22 cellular contexts compared by ENCODE assay signal in genomic region chr12:15733136-15733535, GRCh38. TPM values are rescaled to one million over a fixed set of nuclear protein-coding genes. Genes with fewer than 3 reads are reported as not detected.
DNase-seq lines count a peak whose midpoint lies in the region; ATAC-seq, FAIRE-seq and TF ChIP-seq lines count a peak whose summit lies in the region.
"Had no signal": no experiment of that assay in that cellular context is flagged by ENCODE, and none has a peak within 500 bp of the region (broad histone marks: within the 10 kb centered on the region; RNA-seq: fewer than 3 reads in every experiment).

No MANE protein-coding gene starts in this region.

- H3K9ac ChIP-seq in GM23248, result peak overlapping the region; percentile 31; the same call in 1 of the 2 replicates
- H3K9ac ChIP-seq in neural progenitor cell, result no peak overlapping the region
- H3K9ac ChIP-seq in SK-N-SH, result no peak overlapping the region
- H3K9ac ChIP-seq: KMS-11 had no signal

- H3K27me3 Mint-ChIP-seq in neural progenitor cell (ENCODE audit: insufficient read depth, low read depth), result no peaks in the 10 kb centered on the region
- H3K27me3 Mint-ChIP-seq: activated naive CD4-positive, alpha-beta T cell treated with anti-CD3 and anti-CD28 coated beads, Interleukin-2, amount 10 ng/mL, durations not matched to agents 7 days and 5 days had no signal

- TF ChIP-seq RAD21 in SK-N-SH (IDR thresholded peaks at IDR 0.05; ENCODE audit: low read length), result no peak

- CTCF ChIA-PET in SK-N-SH (lab: Yijun Ruan, JAX), result no interaction called here

- no peaks in the 10 kb centered on the region for H3K9me3 ChIP-seq in GM23248 (ENCODE audit: low read depth)
- no peaks in the 10 kb centered on the region for H3K9me3 ChIP-seq in neural progenitor cell (ENCODE audit: low read depth)
- H3K9me3 ChIP-seq in SK-N-SH, result peaks cover 8% of the 10 kb centered on the region; the same call in 1 of the 2 replicates
- H3K9me3 ChIP-seq: HAP-1, pancreas had no signal

- TF ChIP-seq CTCF in neural progenitor cell (IDR thresholded peaks at IDR 0.05) (no peak), SK-N-SH (IDR thresholded peaks at IDR 0.05) (no peak)

- H3K4me2 ChIP-seq in GM23248 (ENCODE audit: unreplicated experiment), result peak overlapping the region; percentile 63
- H3K4me2 ChIP-seq in neural progenitor cell, result no peak overlapping the region
- H3K4me2 ChIP-seq in SK-N-SH, result no peak overlapping the region
- H3K4me2 ChIP-seq: KMS-11 had no signal

- H3K4me1 ChIP-seq in GM23248 (ENCODE audit: insufficient read depth) (peaks cover 27% of the 10 kb centered on the region), neural progenitor cell (no peaks in the 10 kb centered on the region), SK-N-SH (ENCODE audit: control insufficient read depth in 1 of 2, insufficient read depth in 2 of 2, low read depth in 1 of 2, low read length in 1 of 2) (no peaks in the 10 kb centered on the region; a peak in 1 of 4 replicates)
- H3K4me1 ChIP-seq: HAP-1 had no signal

- POLR2A ChIA-PET in SK-N-SH (lab: Yijun Ruan, JAX), result no interaction called here

- TF ChIP-seq EP300 in SK-N-SH (IDR thresholded peaks at IDR 0.05; ENCODE audit: borderline replicate concordance in 1 of 2, low read depth in 1 of 2, low read length in 1 of 2), result no peak

- H4K20me1 ChIP-seq in GM23248 (ENCODE audit: insufficient read depth) (no peaks in the 10 kb centered on the region), neural progenitor cell (ENCODE audit: low read depth) (no peaks in the 10 kb centered on the region), SK-N-SH (ENCODE audit: insufficient read depth) (no peaks in the 10 kb centered on the region)

- peaks cover 7% of the 10 kb centered on the region for H3K4me1 Mint-ChIP-seq in neural progenitor cell
- H3K4me1 Mint-ChIP-seq: activated CD8-positive, alpha-beta memory T cell treated with anti-CD3 and anti-CD28 coated beads, Interleukin-2, amount 10 ng/mL, durations not matched to agents 7 days and 5 days; activated naive CD4-positive, alpha-beta T cell treated with anti-CD3 and anti-CD28 coated beads, Interleukin-2, amount 10 ng/mL, durations not matched to agents 7 days and 5 days; immature natural killer cell had no signal

- H3K36me3 Mint-ChIP-seq in neural progenitor cell, result peaks cover 18% of the 10 kb centered on the region
- H3K36me3 Mint-ChIP-seq: activated CD8-positive, alpha-beta memory T cell treated with anti-CD3 and anti-CD28 coated beads, Interleukin-2, amount 10 ng/mL, durations not matched to agents 7 days and 5 days; activated naive CD4-positive, alpha-beta T cell treated with anti-CD3 and anti-CD28 coated beads, Interleukin-2, amount 10 ng/mL, durations not matched to agents 7 days and 5 days; immature natural killer cell had no signal

- H3K36me3 ChIP-seq in GM23248 (ENCODE audit: low read depth) (no peaks in the 10 kb centered on the region), neural progenitor cell (no peaks in the 10 kb centered on the region), SK-N-SH (replicated peaks in 1 of 2; ENCODE audit: control insufficient read depth in 1 of 2, insufficient read depth in 2 of 2, low read length in 1 of 2) (peaks cover 0 to 3% of the 10 kb centered on the region in 2 experiments)
- H3K36me3 ChIP-seq: cardiac muscle cell, HAP-1, pancreas, WERI-Rb-1 had no signal

- ATAC-seq in GM18520 (IDR thresholded peaks at IDR 0.05; ENCODE audit: unreplicated experiment) (peak; percentile 14), HG03439 (IDR thresholded peaks at IDR 0.05; ENCODE audit: unreplicated experiment) (peak; percentile 12), GM18505 (IDR thresholded peaks at IDR 0.05; ENCODE audit: unreplicated experiment) (no peak)
- ATAC-seq: activated CD8-positive, alpha-beta memory T cell treated with anti-CD3 and anti-CD28 coated beads, Interleukin-2, amount 10 ng/mL, durations not matched to agents 7 days and 5 days; PC-3 had no signal

- peak overlapping the region; percentile 37 for H3K4me3 ChIP-seq in GM23248
- H3K4me3 ChIP-seq in neural progenitor cell, result no peak overlapping the region
- H3K4me3 ChIP-seq in SK-N-SH (ENCODE audit: low read depth in 2 of 2, low read length in 1 of 2), result no peak overlapping the region
- H3K4me3 ChIP-seq: cardiac muscle cell, HAP-1, pancreas had no signal

- no peak for TF ChIP-seq POLR2A in GM18505 (IDR thresholded peaks at IDR 0.05; ENCODE audit: borderline replicate concordance, extremely low read depth, insufficient read depth, insufficient read length)

- H3K9me2 ChIP-seq in GM23248 (ENCODE audit: insufficient read depth), result no peaks in the 10 kb centered on the region
- H3K9me2 ChIP-seq in SK-N-SH, result no peaks in the 10 kb centered on the region

- H3F3A ChIP-seq in GM23248 (ENCODE audit: insufficient read depth), result peaks cover 45% of the 10 kb centered on the region
- H3F3A ChIP-seq in neural progenitor cell (ENCODE audit: low read depth), result no peaks in the 10 kb centered on the region
- H3F3A ChIP-seq in SK-N-SH (replicated peaks; ENCODE audit: insufficient read depth), result peaks cover 13% of the 10 kb centered on the region

- WGBS in GM23248 (ENCODE audit: low coverage in 1 of 2, low lambda C conversion rate in 2 of 2, missing lambda C conversion rate in 2 of 2), 2 experiments, result 84 to 88% methylated on average over 3 of the region's 3 CpGs
- WGBS in SK-N-SH (ENCODE audit: low lambda C conversion rate), result 59% methylated on average over 3 of the region's 3 CpGs

- peaks cover 23% of the 10 kb centered on the region for H3K9me3 Mint-ChIP-seq in neural progenitor cell
- H3K9me3 Mint-ChIP-seq: activated naive CD4-positive, alpha-beta T cell treated with anti-CD3 and anti-CD28 coated beads, Interleukin-2, amount 10 ng/mL, durations not matched to agents 7 days and 5 days had no signal

- in situ Hi-C loops in GM23248 (cut with MboI), result no loop called here

- H3K79me2 ChIP-seq in GM23248 (ENCODE audit: insufficient read depth) (peaks cover 98% of the 10 kb centered on the region), neural progenitor cell (ENCODE audit: low read depth) (no peaks in the 10 kb centered on the region), SK-N-SH (ENCODE audit: insufficient read depth) (peaks cover 72% of the 10 kb centered on the region)

- H3K27ac Mint-ChIP-seq in neural progenitor cell, result peak overlapping the region; percentile 31
- H3K27ac Mint-ChIP-seq: activated CD8-positive, alpha-beta memory T cell treated with anti-CD3 and anti-CD28 coated beads, Interleukin-2, amount 10 ng/mL, durations not matched to agents 7 days and 5 days; activated naive CD4-positive, alpha-beta T cell treated with anti-CD3 and anti-CD28 coated beads, Interleukin-2, amount 10 ng/mL, durations not matched to agents 7 days and 5 days; endodermal cell; immature natural killer cell had no signal

- H2AFZ ChIP-seq in GM23248, result no peak overlapping the region
- no peak overlapping the region for H2AFZ ChIP-seq in neural progenitor cell (replicated peaks)
- H2AFZ ChIP-seq in SK-N-SH (ENCODE audit: low read depth), result no peak overlapping the region

- H3K27me3 ChIP-seq in GM23248 (replicated peaks; ENCODE audit: insufficient read depth), result no peaks in the 10 kb centered on the region
- H3K27me3 ChIP-seq in neural progenitor cell, result no peaks in the 10 kb centered on the region
- no peaks in the 10 kb centered on the region for H3K27me3 ChIP-seq in SK-N-SH (ENCODE audit: insufficient read depth)
- H3K27me3 ChIP-seq: cardiac muscle cell, pancreas had no signal

- no peak for FAIRE-seq in RCC 7860 (lab: Jason Lieb, UNC)

- no peak for DNase-seq in GM23248
- no peak for DNase-seq in neural progenitor cell (ENCODE audit: low spot score)
- no peak for DNase-seq in RCC 7860 (ENCODE audit: low spot score)
- DNase-seq in DMS114 treated with DMSO at 0.1 percent for 48 hours (lab: John Stamatoyannopoulos, UW; ENCODE audit: unreplicated experiment), result no peak
- DNase-seq in SK-N-SH, result no peak
- DNase-seq: activated CD8-positive, alpha-beta memory T cell treated with anti-CD3 and anti-CD28 coated beads, Interleukin-2, amount 10 ng/mL, durations not matched to agents 7 days and 5 days; activated naive CD4-positive, alpha-beta T cell treated with anti-CD3 and anti-CD28 coated beads, Interleukin-2, amount 10 ng/mL, durations not matched to agents 7 days and 5 days; AML-193; endodermal cell; foreskin melanocyte; immature natural killer cell; NCI-H1417; NCI-H446 treated with DMSO at 0.1 percent for 48 hours; pancreas; PC-3; WERI-Rb-1 had no signal

- peak overlapping the region; percentile 66 for H3K27ac ChIP-seq in GM23248
- no peak overlapping the region for H3K27ac ChIP-seq in neural progenitor cell
- no peak overlapping the region for H3K27ac ChIP-seq in SK-N-SH (ENCODE audit: low read depth in 2 of 2, low read length in 1 of 2)
- H3K27ac ChIP-seq: cardiac muscle cell, KMS-11, WERI-Rb-1 had no signal

- H3K4me3 Mint-ChIP-seq in neural progenitor cell, result no peak overlapping the region
- H3K4me3 Mint-ChIP-seq: activated CD8-positive, alpha-beta memory T cell treated with anti-CD3 and anti-CD28 coated beads, Interleukin-2, amount 10 ng/mL, durations not matched to agents 7 days and 5 days; activated naive CD4-positive, alpha-beta T cell treated with anti-CD3 and anti-CD28 coated beads, Interleukin-2, amount 10 ng/mL, durations not matched to agents 7 days and 5 days; endodermal cell; immature natural killer cell had no signal

TF ChIP-seq in SK-N-SH, 30 proteins besides CTCF, POLR2A, EP300 and RAD21 (continues in another document):
- TF ChIP-seq NRF1 (IDR thresholded peaks at IDR 0.05; ENCODE audit: low read depth, low read length) (no peak), TEAD4 (IDR thresholded peaks at IDR 0.05; ENCODE audit: borderline replicate concordance, insufficient read depth) (no peak), GATA2 (CRISPR knock-in tag; IDR thresholded peaks at IDR 0.05) (no peak), TCF12 (IDR thresholded peaks at IDR 0.05) (no peak), RFX5 (IDR thresholded peaks at IDR 0.05; ENCODE audit: low read length) (no peak), FOSL2 (IDR thresholded peaks at IDR 0.05; ENCODE audit: borderline replicate concordance, low read depth) (no peak), IRF3 (IDR thresholded peaks at IDR 0.05; ENCODE audit: low read depth, low read length) (no peak), SMC3 (IDR thresholded peaks at IDR 0.05; ENCODE audit: low read depth, low read length) (no peak)

RNA-seq across cellular contexts. Expression of gene EPS8, which starts 56.1 kb away (rescaled TPM):
- total RNA-seq in GM23248 (2014; rRNA removed; shearing (Covaris generic)), result 107 and 123 TPM in 2 replicates
- polyA plus RNA-seq in GM23248 (2016; fragmentation: Nextera tagmentation; extraction: Ambion mirVana) (100 and 103 TPM in 2 replicates), SK-N-SH (2012; rRNA removed) (18.6 and 19.8 TPM in 2 replicates)
- total RNA-seq in neural progenitor cell (ENCODE audit: low replicate concordance), result 9.8 and 17.0 TPM in 2 replicates
- 16.0 and 20.7 TPM in 2 replicates for polyA plus RNA-seq in SK-N-SH (2012; cell fraction: cytosol; rRNA removed)
- polyA plus RNA-seq in SK-N-SH (2012; cell fraction: nucleus; rRNA removed), result 12.1 and 24.0 TPM in 2 replicates
